ENCODE assay signal across 15 cellular contexts in the genomic region with DNA sequence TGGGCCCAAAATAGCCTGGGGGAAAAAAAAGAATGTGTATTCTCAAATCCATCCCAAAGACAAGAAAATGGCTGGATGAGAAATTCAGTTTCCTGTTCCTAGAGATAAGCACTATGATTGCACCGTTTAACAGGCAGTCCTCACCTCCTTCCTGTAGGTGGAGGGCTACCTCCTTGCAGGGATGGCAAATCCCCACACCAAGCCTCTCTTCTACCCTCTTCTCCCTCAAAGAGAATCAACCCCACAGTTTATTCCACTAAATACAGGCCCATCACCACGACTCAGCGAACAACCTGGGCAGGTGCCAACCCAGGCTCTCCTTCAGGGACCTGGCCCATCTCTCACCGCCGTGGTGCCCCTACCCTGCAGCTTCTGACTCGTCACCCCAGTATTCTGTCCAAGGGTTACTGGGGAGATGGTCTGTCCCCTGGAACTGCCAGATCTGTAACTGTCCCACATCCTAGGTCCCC. TPM values are rescaled to one million over a fixed set of nuclear protein-coding genes. Genes with fewer than 3 reads are reported as not detected.
A peak's percentile ranks its signal among the peaks of the same experiment; 100 is the strongest.
DNase-seq lines count a peak whose midpoint lies in the region; ATAC-seq, FAIRE-seq and TF ChIP-seq lines count a peak whose summit lies in the region.
"Had no signal": no experiment of that assay in that cellular context is flagged by ENCODE, and none has a peak within 500 bp of the region (broad histone marks: within the 10 kb centered on the region; RNA-seq: fewer than 3 reads in every experiment).

No MANE protein-coding gene starts in this region.

- TF ChIP-seq EP300 in H1 (IDR thresholded peaks at IDR 0.05; ENCODE audit: borderline replicate concordance in 1 of 2, low read depth in 2 of 2, low read length in 2 of 2) = no peak

- no peak overlapping the region for H3K4ac ChIP-seq in H1 (replicated peaks; ENCODE audit: insufficient read length, low read depth, low read length)

- no peak for ATAC-seq in GM18861 (IDR thresholded peaks at IDR 0.05; ENCODE audit: unreplicated experiment)
- ATAC-seq: heart right ventricle had no signal

- no peak overlapping the region for H3K27ac ChIP-seq in H1 (ENCODE audit: low read depth, low read length)
- H3K27ac ChIP-seq: heart right ventricle, sigmoid colon had no signal

- H2BK120ac ChIP-seq in H1 (replicated peaks; ENCODE audit: low read depth, low read length) = no peak overlapping the region

- H4K5ac ChIP-seq in H1 (ENCODE audit: insufficient read length, low read depth, low read length) = no peak overlapping the region

- no peak overlapping the region for H2AK5ac ChIP-seq in H1 (ENCODE audit: low read depth, low read length)

- no peak overlapping the region for H3K14ac ChIP-seq in H1 (ENCODE audit: insufficient read length)

- peak; percentile 43 to 53 (median 51) for TF ChIP-seq CTCF in H1 (IDR thresholded peaks at IDR 0.05; ENCODE audit: control extremely low read depth in 1 of 3, insufficient read depth in 1 of 3, low read depth in 1 of 3, low read length in 3 of 3)

- H3K4me1 ChIP-seq in H1 (replicated peaks in 1 of 4; ENCODE audit: control insufficient read depth in 3 of 4, insufficient read depth in 4 of 4, low read length in 3 of 4) = peaks cover 8 to 12% (median 10%) of the 10 kb centered on the region in 4 experiments

- no peak for TF ChIP-seq POLR2A in H1 (IDR thresholded peaks at IDR 0.05; ENCODE audit: control extremely low read depth in 1 of 2, low read depth in 2 of 2, low read length in 2 of 2)

- H3K56ac ChIP-seq in H1 (replicated peaks; ENCODE audit: insufficient read length, low read depth, low read length) = no peak overlapping the region

- H3K79me2 ChIP-seq in H1 (ENCODE audit: control insufficient read depth in 1 of 2, insufficient read depth in 2 of 2, low read length in 2 of 2) = peaks cover 0 to 18% of the 10 kb centered on the region in 2 experiments; a peak in 2 of 4 replicates

- POLR2A ChIA-PET in H1 (lab: Charles Lee; ENCODE audit: partially characterized antibody) = interaction anchor here (1.1 to 6.0 kb wide), 7 partner anchors 9 to 31 kb away, joined by 4 to 50 read pairs (median 9); a partner anchor contains a TSS

- H4K91ac ChIP-seq in H1 (replicated peaks; ENCODE audit: insufficient read length, low read length) = no peak overlapping the region

- H3K18ac ChIP-seq in H1 (ENCODE audit: extremely low read depth, low read length) = no peak overlapping the region

- FAIRE-seq in G401.6 (lab: Jason Lieb, UNC) (peak; percentile 30), H1 (lab: Jason Lieb, UNC) (no peak)
- FAIRE-seq: TTC549 had no signal

- DNase-seq in ACHN (peak; percentile 35), OCI-M1 (lab: John Stamatoyannopoulos, UW) (peak; percentile 34), H1 (ENCODE audit: low read depth in 1 of 2, low spot score in 2 of 2) (no peak), GM19240 (ENCODE audit: insufficient read length, low spot score) (no peak), CD1c-positive myeloid dendritic cell (ENCODE audit: extremely low spot score) (no peak)
- DNase-seq in activated naive CD4-positive, alpha-beta T cell treated with anti-CD3 and anti-CD28 coated beads, Interleukin-2, amount 50 U/mL, for 16 hours = no peak
- DNase-seq: CD4-positive, alpha-beta T cell; GOT3; heart right ventricle; NCI-H1092 treated with DMSO at 0.1 percent for 48 hours; NK-92 treated with Interleukin-12 subunit alpha and Interleukin-12 subunit beta, amount 100 ng/mL, for 24 hours; sigmoid colon had no signal

- H3K23me2 ChIP-seq in H1 (ENCODE audit: low read depth, low read length) = peaks cover 3% of the 10 kb centered on the region; the same call in 1 of the 2 replicates

- CTCF ChIA-PET in H1 (lab: Charles Lee; ENCODE audit: partially characterized antibody) = interaction anchor here (0.9 to 3.9 kb wide), 13 partner anchors 10 to 255 kb away, joined by 3 to 27 read pairs (median 5); a partner anchor contains a TSS

- peak in 1 of 2 experiments; percentile 29; a peak in 1 of 4 replicates for TF ChIP-seq RAD21 in H1 (IDR thresholded peaks at IDR 0.05 in 1 of 2, conservative IDR thresholded peaks at IDR 0.05 in 1 of 2; ENCODE audit: low read depth in 2 of 2, low read length in 2 of 2)

- H3K4me3 ChIP-seq in H1 (ENCODE audit: extremely low read depth in 1 of 4, insufficient read depth in 2 of 4, low read depth in 3 of 4, low read length in 4 of 4) = no peak overlapping the region
- H3K4me3 ChIP-seq: heart right ventricle, sigmoid colon had no signal

- WGBS in H1 (ENCODE audit: extremely low coverage in 1 of 2, insufficient coverage in 1 of 2, insufficient read length in 1 of 2, insufficient replicate concordance in 2 of 2, low coverage in 1 of 2, low lambda C conversion rate in 2 of 2, missing lambda C conversion rate in 1 of 2), 2 experiments = 72% methylated on average over 6 of the region's 6 CpGs; no CpG with 5 or more reads in 1 of the 2 experiments

- H2BK15ac ChIP-seq in H1 (ENCODE audit: low read length) = no peak overlapping the region

- peaks cover 4% of the 10 kb centered on the region; the same call in 1 of the 2 replicates for H3K79me1 ChIP-seq in H1 (ENCODE audit: low read depth, low read length)

- H2BK12ac ChIP-seq in H1 (ENCODE audit: low read depth, low read length) = no peak overlapping the region

- H3K4me2 ChIP-seq in H1 (ENCODE audit: insufficient read depth in 1 of 2, low read depth in 2 of 2, low read length in 2 of 2) = no peak overlapping the region

- H3K9ac ChIP-seq in H1 (replicated peaks in 1 of 4; ENCODE audit: extremely low read depth in 1 of 4, low read depth in 3 of 4, low read length in 3 of 4) = no peak overlapping the region; a peak in 1 of 7 replicates

- no peak overlapping the region for H2BK5ac ChIP-seq in H1 (ENCODE audit: low read depth, low read length)

- H3K23ac ChIP-seq in H1 (ENCODE audit: insufficient read length) = no peak overlapping the region

- peaks cover 13 to 34% (median 26%) of the 10 kb centered on the region in 4 experiments for H3K27me3 ChIP-seq in H1 (replicated peaks in 1 of 4; ENCODE audit: control insufficient read depth in 3 of 4, extremely low read depth in 1 of 4, insufficient read depth in 3 of 4, low read length in 3 of 4)

- H4K8ac ChIP-seq in H1 (ENCODE audit: extremely low read depth, insufficient read depth, low read length) = no peak overlapping the region

- peaks cover 11 to 25% of the 10 kb centered on the region in 2 experiments for H4K20me1 ChIP-seq in H1 (replicated peaks in 1 of 2; ENCODE audit: control insufficient read depth in 1 of 2, insufficient read depth in 2 of 2, low read length in 2 of 2)

- no peaks in the 10 kb centered on the region for H3K9me3 ChIP-seq in H1 (ENCODE audit: insufficient read depth in 2 of 2, low read depth in 1 of 2, low read length in 1 of 2)
- H3K9me3 ChIP-seq: heart right ventricle, sigmoid colon had no signal

- H2AFZ ChIP-seq in H1 (ENCODE audit: low read length) = no peak overlapping the region

- H3K36me3 ChIP-seq in H1 (ENCODE audit: control insufficient read depth in 2 of 4, insufficient read depth in 4 of 4, low read length in 3 of 4) = peaks cover 5 to 31% (median 9%) of the 10 kb centered on the region in 4 experiments; a peak in 5 of 8 replicates

- in situ Hi-C loops in ACHN (cut with HindIII; ENCODE audit: low pct_ligation_motif_present, low pct_unique_long_range_greater_than_20kb, low sequenced_read_pairs) = no loop called here

- no peak overlapping the region for H2BK20ac ChIP-seq in H1 (ENCODE audit: low read length)

TF ChIP-seq in H1, 55 proteins besides CTCF, POLR2A, EP300 and RAD21 (continues in another document):
- TF ChIP-seq BACH1 (IDR thresholded peaks at IDR 0.05; ENCODE audit: low read length) = no peak
- no peak for TF ChIP-seq KDM5A (IDR thresholded peaks at IDR 0.05; ENCODE audit: low read length)

RNA-seq across cellular contexts. Expression of a gene that starts 3.4 kb away (rescaled TPM):
- total RNA-seq in H1 (2021; fragmentation: NEBNext Ultra II Directional; extraction: Animal tissue kit (Norgen Biotek cat#: 25700)) = 0.94 and 1.8 TPM in 2 replicates
- 0.42 and 0.58 TPM in 2 replicates for polyA plus RNA-seq in H1 (2011; rRNA removed)
- 0.48 TPM for polyA plus RNA-seq in H1 (2011; cell fraction: cytosol; rRNA removed)
- polyA plus RNA-seq in H1 (2011; cell fraction: nucleus; rRNA removed) = 3.5 TPM
- polyA plus RNA-seq in H1 (2012, experiment 1 of 2) = 0.48 to 1.5 TPM (median 0.97 TPM) in 4 replicates
- polyA plus RNA-seq in H1 (2012, experiment 2 of 2) = 0.43 TPM
- 0.77 TPM for polyA plus RNA-seq in H1 (2013, experiment 1 of 2)
- 0.31 TPM for polyA plus RNA-seq in H1 (2013, experiment 2 of 2)
- 0.47 and 0.80 TPM in 2 replicates for polyA minus RNA-seq in H1 (2011; rRNA and poly(A)+ RNA removed)
- polyA minus RNA-seq in H1 (2011; cell fraction: cytosol; rRNA and poly(A)+ RNA removed) = 0.37 TPM
- polyA minus RNA-seq in H1 (2011; cell fraction: nucleus; rRNA and poly(A)+ RNA removed) = 0.90 TPM

RNA-seq across cellular contexts. Expression of a gene that starts 15.8 kb away (rescaled TPM):
- 521 and 545 TPM in 2 replicates for total RNA-seq in H1 (2021; fragmentation: NEBNext Ultra II Directional; extraction: Animal tissue kit (Norgen Biotek cat#: 25700))
- 66.8 and 133 TPM in 2 replicates for polyA plus RNA-seq in H1 (2011; rRNA removed)
- 234 TPM for polyA plus RNA-seq in H1 (2011; cell fraction: cytosol; rRNA removed)
- polyA plus RNA-seq in H1 (2011; cell fraction: nucleus; rRNA removed) = 28.4 TPM
- polyA plus RNA-seq in H1 (2012, experiment 1 of 2) = 870 to 2,565 TPM (median 1,339 TPM) in 4 replicates
- polyA plus RNA-seq in H1 (2012, experiment 2 of 2) = 330 TPM
- polyA plus RNA-seq in H1 (2013, experiment 1 of 2) = 1,194 TPM
- 1,207 TPM for polyA plus RNA-seq in H1 (2013, experiment 2 of 2)
- 27.6 and 29.8 TPM in 2 replicates for polyA minus RNA-seq in H1 (2011; rRNA and poly(A)+ RNA removed)
- 49.7 TPM for polyA minus RNA-seq in H1 (2011; cell fraction: cytosol; rRNA and poly(A)+ RNA removed)
- polyA minus RNA-seq in H1 (2011; cell fraction: nucleus; rRNA and poly(A)+ RNA removed) = 47.9 TPM

RNA-seq across cellular contexts. Expression of a gene that starts 22.4 kb away (rescaled TPM):
- total RNA-seq in H1 (2021; fragmentation: NEBNext Ultra II Directional; extraction: Animal tissue kit (Norgen Biotek cat#: 25700)) = 3.9 and 4.2 TPM in 2 replicates
- polyA plus RNA-seq in H1 (2011; rRNA removed) = 5.4 and 15.9 TPM in 2 replicates
- polyA plus RNA-seq in H1 (2011; cell fraction: cytosol; rRNA removed) = 9.2 TPM
- 47.4 TPM for polyA plus RNA-seq in H1 (2011; cell fraction: nucleus; rRNA removed)
- polyA plus RNA-seq in H1 (2012, experiment 1 of 2) = 2.6 to 5.0 TPM (median 3.8 TPM) in 4 replicates
- 2.8 TPM for polyA plus RNA-seq in H1 (2012, experiment 2 of 2)
- polyA plus RNA-seq in H1 (2013, experiment 1 of 2) = 4.3 TPM
- polyA plus RNA-seq in H1 (2013, experiment 2 of 2) = 3.0 TPM
- 4.7 and 6.1 TPM in 2 replicates for polyA minus RNA-seq in H1 (2011; rRNA and poly(A)+ RNA removed)
- polyA minus RNA-seq in H1 (2011; cell fraction: cytosol; rRNA and poly(A)+ RNA removed) = 5.7 TPM
- polyA minus RNA-seq in H1 (2011; cell fraction: nucleus; rRNA and poly(A)+ RNA removed) = 17.2 TPM

RNA-seq across cellular contexts. Expression of a gene that starts 52.2 kb away (rescaled TPM):
- total RNA-seq in H1 (2021; fragmentation: NEBNext Ultra II Directional; extraction: Animal tissue kit (Norgen Biotek cat#: 25700)) = 105 and 106 TPM in 2 replicates
- 67.4 and 68.4 TPM in 2 replicates for polyA plus RNA-seq in H1 (2011; rRNA removed)
- 70.0 TPM for polyA plus RNA-seq in H1 (2011; cell fraction: cytosol; rRNA removed)
- 53.5 TPM for polyA plus RNA-seq in H1 (2011; cell fraction: nucleus; rRNA removed)
- polyA plus RNA-seq in H1 (2012, experiment 1 of 2) = 72.0 to 85.5 TPM (median 82.2 TPM) in 4 replicates
- polyA plus RNA-seq in H1 (2012, experiment 2 of 2) = 66.0 TPM
- polyA plus RNA-seq in H1 (2013, experiment 1 of 2) = 80.2 TPM
- polyA plus RNA-seq in H1 (2013, experiment 2 of 2) = 101 TPM
- polyA minus RNA-seq in H1 (2011; rRNA and poly(A)+ RNA removed) = 101 and 111 TPM in 2 replicates
- 77.6 TPM for polyA minus RNA-seq in H1 (2011; cell fraction: cytosol; rRNA and poly(A)+ RNA removed)
- polyA minus RNA-seq in H1 (2011; cell fraction: nucleus; rRNA and poly(A)+ RNA removed) = 47.2 TPM

Comparison
In these comparisons a context has a peak if more than half of its experiments do, and no peak if none do; other contexts are left out.
1. DNase-seq: peak in ACHN (single experiment) and OCI-M1 (single experiment); none in H1 (0 of 2), activated naive CD4-positive, alpha-beta T cell treated with anti-CD3 and anti-CD28 coated beads, Interleukin-2, amount 50 U/mL, for 16 hours (single experiment), GM19240 (single experiment) and CD1c-positive myeloid dendritic cell (single experiment).